Comparison of ENCODE assay signal across 11 cellular contexts in genomic region chr4:6991249-6991648, GRCh38. TPM values are rescaled to one million over a fixed set of nuclear protein-coding genes. Genes with fewer than 3 reads are reported as not detected.
A peak's percentile ranks its signal among the peaks of the same experiment; 100 is the strongest.
DNase-seq lines count a peak whose midpoint lies in the region; ATAC-seq and TF ChIP-seq lines count a peak whose summit lies in the region.
"Had no signal": no experiment of that assay in that cellular context is flagged by ENCODE, and none has a peak within 500 bp of the region (broad histone marks: within the 10 kb centered on the region; RNA-seq: fewer than 3 reads in every experiment).

No MANE protein-coding gene starts in this region.

- no peaks in the 10 kb centered on the region for H3K27me3 ChIP-seq in hepatocyte
- H3K27me3 ChIP-seq in spleen (replicated peaks in 1 of 7) = no peaks in the 10 kb centered on the region
- H3K27me3 ChIP-seq: cardiac muscle cell had no signal

- no peak overlapping the region for H2AFZ ChIP-seq in hepatocyte

- no peaks in the 10 kb centered on the region for H3K36me3 ChIP-seq in hepatocyte (replicated peaks; ENCODE audit: insufficient read depth, low read depth)
- H3K36me3 ChIP-seq in spleen = peaks cover 0 to 44% (median 22%) of the 10 kb centered on the region in 6 donors

- intact Hi-C loops in spleen (cut with DNase I; ENCODE audit: low total_unique reads) = no loop called here

- peaks cover 38% of the 10 kb centered on the region for H3K4me1 Mint-ChIP-seq in T-helper 2 cell treated with Interferon-gamma antibody and Interleukin-4, amounts not matched to agents 5 μg/mL and 100 μg/mL, for 36 hours (ENCODE audit: low read depth)
- H3K4me1 Mint-ChIP-seq in activated naive CD8-positive, alpha-beta T cell treated with anti-CD3 and anti-CD28 coated beads for 36 hours = peaks cover 48% of the 10 kb centered on the region

- DNase-seq in T-helper 2 cell treated with Interferon-gamma antibody and Interleukin-4, amounts not matched to agents 5 μg/mL and 100 μg/mL, for 36 hours (ENCODE audit: low spot score) = no peak
- DNase-seq in T-helper 2 cell = no peak
- DNase-seq in activated naive CD8-positive, alpha-beta T cell treated with anti-CD3 and anti-CD28 coated beads for 36 hours = no peak
- no peak for DNase-seq in hepatocyte (ENCODE audit: low spot score)
- no peak for DNase-seq in spleen
- no peak for DNase-seq in NCI-H446 (lab: John Stamatoyannopoulos, UW)
- no peak for DNase-seq in Kasumi-1 (lab: John Stamatoyannopoulos, UW)
- DNase-seq: NCI-H2029 treated with DMSO at 0.1 percent for 48 hours had no signal

- no peak overlapping the region for H3K4me3 ChIP-seq in hepatocyte
- H3K4me3 ChIP-seq in spleen = peak overlapping the region in 2 of 8 donors; percentile 2 to 23
- H3K4me3 ChIP-seq: cardiac muscle cell, lung had no signal

- H3K9me2 ChIP-seq in hepatocyte (replicated peaks; ENCODE audit: insufficient read depth) = no peaks in the 10 kb centered on the region

- peak overlapping the region; percentile 34 for H3K4me3 Mint-ChIP-seq in T-helper 2 cell treated with Interferon-gamma antibody and Interleukin-4, amounts not matched to agents 5 μg/mL and 100 μg/mL, for 36 hours
- H3K4me3 Mint-ChIP-seq in activated naive CD8-positive, alpha-beta T cell treated with anti-CD3 and anti-CD28 coated beads for 36 hours = no peak overlapping the region

- peak overlapping the region; percentile 37 for H3K4me2 ChIP-seq in hepatocyte

- H3K27ac ChIP-seq in hepatocyte (peak overlapping the region; percentile 63), spleen (peak overlapping the region in 7 of 8 donors; percentile 4 to 78 (median 61))
- H3K27ac ChIP-seq: cardiac muscle cell had no signal

- no peak for TF ChIP-seq POLR2A in spleen (IDR thresholded peaks at IDR 0.05)

- H3K27me3 Mint-ChIP-seq in T-helper 2 cell treated with Interferon-gamma antibody and Interleukin-4, amounts not matched to agents 5 μg/mL and 100 μg/mL, for 36 hours (ENCODE audit: low read depth) = no peaks in the 10 kb centered on the region
- H3K27me3 Mint-ChIP-seq in activated naive CD8-positive, alpha-beta T cell treated with anti-CD3 and anti-CD28 coated beads for 36 hours = no peaks in the 10 kb centered on the region

- H4K20me1 ChIP-seq in hepatocyte (ENCODE audit: insufficient read depth, poor library complexity, severe bottlenecking) = peaks cover 36% of the 10 kb centered on the region

- no peak for ATAC-seq in HG02852 (IDR thresholded peaks at IDR 0.05; ENCODE audit: unreplicated experiment)

- WGBS in hepatocyte (ENCODE audit: low lambda C conversion rate, missing lambda C conversion rate) = 93% methylated on average over 11 of the region's 11 CpGs
- 64 to 73% (median 70%) methylated on average over 10 to 11 of the region's 11 CpGs for WGBS in spleen, 5 donors

- H3K9me3 Mint-ChIP-seq in T-helper 2 cell treated with Interferon-gamma antibody and Interleukin-4, amounts not matched to agents 5 μg/mL and 100 μg/mL, for 36 hours = no peaks in the 10 kb centered on the region
- no peaks in the 10 kb centered on the region for H3K9me3 Mint-ChIP-seq in activated naive CD8-positive, alpha-beta T cell treated with anti-CD3 and anti-CD28 coated beads for 36 hours

- peaks cover 36% of the 10 kb centered on the region for H3K4me1 ChIP-seq in hepatocyte (ENCODE audit: insufficient read depth)
- peaks cover 25 to 69% (median 57%) of the 10 kb centered on the region in 6 donors for H3K4me1 ChIP-seq in spleen

- no peak for TF ChIP-seq CTCF in hepatocyte (IDR thresholded peaks at IDR 0.05; ENCODE audit: poor library complexity)
- no peak for TF ChIP-seq CTCF in spleen (IDR thresholded peaks at IDR 0.05 in 8 of 11, conservative IDR thresholded peaks at IDR 0.05 in 3 of 11)

- H3K9me3 ChIP-seq in hepatocyte (ENCODE audit: low read depth) (no peaks in the 10 kb centered on the region), spleen (no peaks in the 10 kb centered on the region)

- H3K36me3 Mint-ChIP-seq in T-helper 2 cell treated with Interferon-gamma antibody and Interleukin-4, amounts not matched to agents 5 μg/mL and 100 μg/mL, for 36 hours (ENCODE audit: low read depth) = peaks cover 22% of the 10 kb centered on the region
- H3K36me3 Mint-ChIP-seq in activated naive CD8-positive, alpha-beta T cell treated with anti-CD3 and anti-CD28 coated beads for 36 hours = peaks cover 1% of the 10 kb centered on the region

- H3K27ac Mint-ChIP-seq in T-helper 2 cell treated with Interferon-gamma antibody and Interleukin-4, amounts not matched to agents 5 μg/mL and 100 μg/mL, for 36 hours = peak overlapping the region; percentile 67
- peak overlapping the region; percentile 68 for H3K27ac Mint-ChIP-seq in activated naive CD8-positive, alpha-beta T cell treated with anti-CD3 and anti-CD28 coated beads for 36 hours

- H3K79me2 ChIP-seq in hepatocyte = peaks cover 81% of the 10 kb centered on the region

RNA-seq across cellular contexts. Expression of gene TADA2B, which starts 51.9 kb away (rescaled TPM):
- 10 to 100 TPM; 10.3 to 11.2 TPM for total RNA-seq in activated naive CD8-positive, alpha-beta T cell treated with anti-CD3 and anti-CD28 coated beads for 36 hours
- total RNA-seq in hepatocyte (15.4 and 18.5 TPM in 2 replicates), spleen (10 to 100 TPM; 22.6 to 32.2 (median 27.1) TPM)
- polyA plus RNA-seq in hepatocyte (18.2 and 20.1 TPM in 2 replicates), spleen (10 to 100 TPM in 2 of 3 donors, 1 to 10 TPM in 1; 9.9 to 15.6 (median 10.8) TPM)
